8 cellular contexts compared by ENCODE assay signal in the genomic region with DNA sequence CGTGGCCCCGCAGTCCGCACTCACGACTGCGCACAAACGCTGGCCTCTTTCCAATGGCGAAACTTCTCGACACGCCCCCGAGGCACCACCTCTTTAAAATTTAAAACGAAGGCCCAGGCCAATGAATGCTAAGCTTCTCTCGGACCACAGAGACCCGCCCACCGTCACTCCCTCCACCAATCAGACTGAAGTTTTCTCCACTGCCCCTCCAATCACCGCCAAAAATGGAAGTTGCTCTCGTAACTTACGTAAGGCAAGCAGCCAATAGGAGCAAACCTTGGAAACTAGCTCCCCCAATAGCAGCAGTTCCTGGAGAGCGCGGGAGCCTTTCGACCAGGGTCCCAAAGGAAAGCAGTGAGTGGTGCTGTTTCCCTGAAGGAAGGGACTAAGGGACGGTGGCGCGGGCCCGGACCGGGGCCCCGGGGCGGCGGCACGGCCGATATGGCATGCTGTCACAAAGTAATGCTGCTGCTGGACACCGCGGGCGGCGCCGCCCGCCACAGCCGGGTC.
DNase-seq lines count a peak whose midpoint lies in the region; ATAC-seq and TF ChIP-seq lines count a peak whose summit lies in the region.

A gene with protein sequence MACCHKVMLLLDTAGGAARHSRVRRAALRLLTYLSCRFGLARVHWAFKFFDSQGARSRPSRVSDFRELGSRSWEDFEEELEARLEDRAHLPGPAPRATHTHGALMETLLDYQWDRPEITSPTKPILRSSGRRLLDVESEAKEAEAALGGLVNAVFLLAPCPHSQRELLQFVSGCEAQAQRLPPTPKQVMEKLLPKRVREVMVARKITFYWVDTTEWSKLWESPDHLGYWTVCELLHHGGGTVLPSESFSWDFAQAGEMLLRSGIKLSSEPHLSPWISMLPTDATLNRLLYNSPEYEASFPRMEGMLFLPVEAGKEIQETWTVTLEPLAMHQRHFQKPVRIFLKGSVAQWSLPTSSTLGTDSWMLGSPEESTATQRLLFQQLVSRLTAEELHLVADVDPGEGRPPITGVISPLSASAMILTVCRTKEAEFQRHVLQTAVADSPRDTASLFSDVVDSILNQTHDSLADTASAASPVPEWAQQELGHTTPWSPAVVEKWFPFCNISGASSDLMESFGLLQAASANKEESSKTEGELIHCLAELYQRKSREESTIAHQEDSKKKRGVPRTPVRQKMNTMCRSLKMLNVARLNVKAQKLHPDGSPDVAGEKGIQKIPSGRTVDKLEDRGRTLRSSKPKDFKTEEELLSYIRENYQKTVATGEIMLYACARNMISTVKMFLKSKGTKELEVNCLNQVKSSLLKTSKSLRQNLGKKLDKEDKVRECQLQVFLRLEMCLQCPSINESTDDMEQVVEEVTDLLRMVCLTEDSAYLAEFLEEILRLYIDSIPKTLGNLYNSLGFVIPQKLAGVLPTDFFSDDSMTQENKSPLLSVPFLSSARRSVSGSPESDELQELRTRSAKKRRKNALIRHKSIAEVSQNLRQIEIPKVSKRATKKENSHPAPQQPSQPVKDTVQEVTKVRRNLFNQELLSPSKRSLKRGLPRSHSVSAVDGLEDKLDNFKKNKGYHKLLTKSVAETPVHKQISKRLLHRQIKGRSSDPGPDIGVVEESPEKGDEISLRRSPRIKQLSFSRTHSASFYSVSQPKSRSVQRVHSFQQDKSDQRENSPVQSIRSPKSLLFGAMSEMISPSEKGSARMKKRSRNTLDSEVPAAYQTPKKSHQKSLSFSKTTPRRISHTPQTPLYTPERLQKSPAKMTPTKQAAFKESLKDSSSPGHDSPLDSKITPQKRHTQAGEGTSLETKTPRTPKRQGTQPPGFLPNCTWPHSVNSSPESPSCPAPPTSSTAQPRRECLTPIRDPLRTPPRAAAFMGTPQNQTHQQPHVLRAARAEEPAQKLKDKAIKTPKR (N-terminal part only) (plus strand): TSS at position 324 of the 510 bp plus-strand sequence. CDS start 118 bp downstream, at position 442.

- no peak for TF ChIP-seq EP300 in Ishikawa (IDR thresholded peaks at IDR 0.05; ENCODE audit: borderline replicate concordance)

- H3K27ac ChIP-seq in mucosa of rectum (ENCODE audit: low read depth in 2 of 2, low read length in 2 of 2), result no peak within 1 kb of the TSS

- ATAC-seq in GM21619 (IDR thresholded peaks at IDR 0.05; ENCODE audit: unreplicated experiment), result peak; percentile 90

- peak; percentile 84 for DNase-seq in DMS153 treated with DMSO at 0.1 percent for 48 hours (lab: John Stamatoyannopoulos, UW; ENCODE audit: unreplicated experiment)
- peak; percentile 89 for DNase-seq in OCI-M2 (lab: John Stamatoyannopoulos, UW; ENCODE audit: unreplicated experiment)
- DNase-seq in activated T-cell treated with anti-CD3 and anti-CD28 coated beads for 24 hours (ENCODE audit: low read depth), result peak; percentile 93
- peak; percentile 99 to 100 for DNase-seq in erythroblast (lab: John Stamatoyannopoulos, UW)
- peak; percentile 85 to 91 for DNase-seq in stimulated activated CD8-positive, alpha-beta memory T cell treated with anti-CD3 and anti-CD28 coated beads, Interleukin-4, amount 100 ng/mL, for 4 hours (ENCODE audit: low read depth in 2 of 2, low spot score in 1 of 2)

- peak within 1 kb of the TSS; percentile 70 to 88 for H3K4me3 ChIP-seq in mucosa of rectum (ENCODE audit: low read length in 2 of 2)

- peaks cover 3 to 10% of the 10 kb centered on the region in 2 donors for H3K4me1 ChIP-seq in mucosa of rectum (ENCODE audit: control insufficient read depth in 2 of 2, insufficient read depth in 2 of 2, low read length in 2 of 2)

- peak within 1 kb of the TSS; percentile 59 to 60 for H3K9ac ChIP-seq in mucosa of rectum (ENCODE audit: low read depth in 1 of 2, low read length in 2 of 2)

- no peaks in the 10 kb centered on the region for H3K9me3 ChIP-seq in mucosa of rectum (ENCODE audit: control insufficient read depth in 2 of 2, low read length in 2 of 2)

- no peak for TF ChIP-seq RAD21 in Ishikawa (IDR thresholded peaks at IDR 0.05; ENCODE audit: low read depth)

- H3K36me3 ChIP-seq in mucosa of rectum (ENCODE audit: control insufficient read depth in 2 of 2, insufficient read depth in 2 of 2, low read length in 2 of 2), result no peaks in the 10 kb centered on the region

- no peaks in the 10 kb centered on the region for H3K27me3 ChIP-seq in mucosa of rectum (ENCODE audit: control insufficient read depth in 2 of 2, insufficient read depth in 2 of 2, low read length in 2 of 2)

- peak; percentile 86 for TF ChIP-seq POLR2A in erythroblast (IDR thresholded peaks at IDR 0.05; ENCODE audit: low read length)

TF ChIP-seq in Ishikawa, 13 proteins besides CTCF, POLR2A, EP300 and RAD21:
- TF ChIP-seq TEAD4 (IDR thresholded peaks at IDR 0.05) (0 out of 2 replicates have a peak, but pooled peaks have one; percentile 14), CEBPB (IDR thresholded peaks at IDR 0.05) (peak; percentile 66; the same call in 1 of the 2 replicates), EGR1 (IDR thresholded peaks at IDR 0.05) (no peak), NFIC (IDR thresholded peaks at IDR 0.05) (peak; percentile 91), TCF12 (IDR thresholded peaks at IDR 0.05; ENCODE audit: low read depth) (0 out of 2 replicates have a peak, but pooled peaks have one; percentile 32), FOXM1 (IDR thresholded peaks at IDR 0.05; ENCODE audit: borderline replicate concordance, low read depth) (peak; percentile 80), ZBTB7A (IDR thresholded peaks at IDR 0.05; ENCODE audit: low read depth) (no peak), YY1 (IDR thresholded peaks at IDR 0.05; ENCODE audit: low read depth) (no peak), TAF1 (IDR thresholded peaks at IDR 0.05; ENCODE audit: low read depth) (peak; percentile 34), CREB1 (IDR thresholded peaks at IDR 0.05; ENCODE audit: low read depth) (peak; percentile 52; the same call in 1 of the 2 replicates)
- TF ChIP-seq, protein P1, sequence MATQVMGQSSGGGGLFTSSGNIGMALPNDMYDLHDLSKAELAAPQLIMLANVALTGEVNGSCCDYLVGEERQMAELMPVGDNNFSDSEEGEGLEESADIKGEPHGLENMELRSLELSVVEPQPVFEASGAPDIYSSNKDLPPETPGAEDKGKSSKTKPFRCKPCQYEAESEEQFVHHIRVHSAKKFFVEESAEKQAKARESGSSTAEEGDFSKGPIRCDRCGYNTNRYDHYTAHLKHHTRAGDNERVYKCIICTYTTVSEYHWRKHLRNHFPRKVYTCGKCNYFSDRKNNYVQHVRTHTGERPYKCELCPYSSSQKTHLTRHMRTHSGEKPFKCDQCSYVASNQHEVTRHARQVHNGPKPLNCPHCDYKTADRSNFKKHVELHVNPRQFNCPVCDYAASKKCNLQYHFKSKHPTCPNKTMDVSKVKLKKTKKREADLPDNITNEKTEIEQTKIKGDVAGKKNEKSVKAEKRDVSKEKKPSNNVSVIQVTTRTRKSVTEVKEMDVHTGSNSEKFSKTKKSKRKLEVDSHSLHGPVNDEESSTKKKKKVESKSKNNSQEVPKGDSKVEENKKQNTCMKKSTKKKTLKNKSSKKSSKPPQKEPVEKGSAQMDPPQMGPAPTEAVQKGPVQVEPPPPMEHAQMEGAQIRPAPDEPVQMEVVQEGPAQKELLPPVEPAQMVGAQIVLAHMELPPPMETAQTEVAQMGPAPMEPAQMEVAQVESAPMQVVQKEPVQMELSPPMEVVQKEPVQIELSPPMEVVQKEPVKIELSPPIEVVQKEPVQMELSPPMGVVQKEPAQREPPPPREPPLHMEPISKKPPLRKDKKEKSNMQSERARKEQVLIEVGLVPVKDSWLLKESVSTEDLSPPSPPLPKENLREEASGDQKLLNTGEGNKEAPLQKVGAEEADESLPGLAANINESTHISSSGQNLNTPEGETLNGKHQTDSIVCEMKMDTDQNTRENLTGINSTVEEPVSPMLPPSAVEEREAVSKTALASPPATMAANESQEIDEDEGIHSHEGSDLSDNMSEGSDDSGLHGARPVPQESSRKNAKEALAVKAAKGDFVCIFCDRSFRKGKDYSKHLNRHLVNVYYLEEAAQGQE (IDR thresholded peaks at IDR 0.05; ENCODE audit: low read depth), result no peak
- TF ChIP-seq, protein P2, sequence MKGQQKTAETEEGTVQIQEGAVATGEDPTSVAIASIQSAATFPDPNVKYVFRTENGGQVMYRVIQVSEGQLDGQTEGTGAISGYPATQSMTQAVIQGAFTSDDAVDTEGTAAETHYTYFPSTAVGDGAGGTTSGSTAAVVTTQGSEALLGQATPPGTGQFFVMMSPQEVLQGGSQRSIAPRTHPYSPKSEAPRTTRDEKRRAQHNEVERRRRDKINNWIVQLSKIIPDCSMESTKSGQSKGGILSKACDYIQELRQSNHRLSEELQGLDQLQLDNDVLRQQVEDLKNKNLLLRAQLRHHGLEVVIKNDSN (IDR thresholded peaks at IDR 0.05), result no peak
- TF ChIP-seq, protein P3, sequence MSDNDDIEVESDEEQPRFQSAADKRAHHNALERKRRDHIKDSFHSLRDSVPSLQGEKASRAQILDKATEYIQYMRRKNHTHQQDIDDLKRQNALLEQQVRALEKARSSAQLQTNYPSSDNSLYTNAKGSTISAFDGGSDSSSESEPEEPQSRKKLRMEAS (IDR thresholded peaks at IDR 0.05), result peak; percentile 90
